1 cellular context compared by ENCODE assay signal in the genomic region with DNA sequence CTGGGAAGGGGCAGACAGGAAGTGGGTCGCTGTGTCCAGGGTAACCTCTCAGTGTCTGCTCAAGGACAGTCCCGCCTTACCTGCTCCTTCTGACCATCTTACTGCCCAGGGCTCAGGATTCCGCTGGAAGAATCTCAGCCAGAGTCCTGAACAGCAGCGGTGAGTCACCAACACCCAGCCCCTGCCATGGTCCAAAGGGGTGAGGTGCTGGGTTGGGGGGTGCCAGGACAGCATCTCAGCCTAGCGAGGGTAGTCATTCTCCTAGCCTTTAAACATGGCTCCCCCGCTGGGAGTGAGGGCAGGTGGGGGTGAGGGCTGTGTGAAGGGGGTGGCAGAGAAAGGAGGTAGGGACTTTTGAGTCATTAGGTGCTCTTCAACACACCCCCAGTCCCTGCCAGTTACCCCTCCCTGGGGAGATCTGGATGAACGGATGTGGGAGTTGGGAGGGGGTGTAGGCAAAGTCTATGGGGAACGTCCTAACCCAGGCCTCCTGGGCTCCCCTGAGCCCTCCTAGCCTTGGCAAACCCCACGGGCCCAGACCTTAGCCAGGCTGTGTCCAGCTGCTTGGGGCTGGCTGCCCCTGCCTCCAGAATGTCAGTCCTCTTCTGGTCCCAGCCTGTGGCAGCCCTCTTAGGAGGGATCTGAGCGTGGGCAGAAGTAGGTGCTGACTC.
TF ChIP-seq lines count a peak whose summit lies in the region.

No MANE protein-coding gene starts in this region.

TF ChIP-seq in H1, 55 proteins besides CTCF, POLR2A, EP300 and RAD21:
- TF ChIP-seq POLR2AphosphoS5 (IDR thresholded peaks at IDR 0.05; ENCODE audit: low read depth, low read length) (no peak), EZH2 (IDR thresholded peaks at IDR 0.05; ENCODE audit: low read depth, low read length, severe bottlenecking) (no peak), ZNF274 (IDR thresholded peaks at IDR 0.05; ENCODE audit: borderline replicate concordance, extremely low read depth, low read length) (no peak), MAX (IDR thresholded peaks at IDR 0.05) (no peak), RNF2 (IDR thresholded peaks at IDR 0.05; ENCODE audit: borderline replicate concordance, low read depth, low read length, missing control alignments, poor library complexity, severe bottlenecking) (no peak), GABPA (IDR thresholded peaks at IDR 0.05; ENCODE audit: borderline replicate concordance, insufficient read depth, low read length) (no peak), E2F6 (IDR thresholded peaks at IDR 0.05) (no peak), RBBP5 (IDR thresholded peaks at IDR 0.05; ENCODE audit: borderline replicate concordance, low read depth, low read length) (no peak), MAFK (IDR thresholded peaks at IDR 0.05; ENCODE audit: low read depth, low read length) (no peak), POU5F1 (IDR thresholded peaks at IDR 0.05; ENCODE audit: low read depth, low read length) (no peak), SP4 (IDR thresholded peaks at IDR 0.05; ENCODE audit: low read length) (no peak), CBX8 (IDR thresholded peaks at IDR 0.05; ENCODE audit: borderline replicate concordance, low read depth, low read length) (no peak), BRCA1 (IDR thresholded peaks at IDR 0.05; ENCODE audit: low read depth, low read length) (no peak), KDM5A (IDR thresholded peaks at IDR 0.05; ENCODE audit: low read length) (no peak), CBX5 (IDR thresholded peaks at IDR 0.05; ENCODE audit: low read depth, low read length) (no peak), SUZ12 (IDR thresholded peaks at IDR 0.05; ENCODE audit: low read length) (no peak), HDAC2 (IDR thresholded peaks at IDR 0.05; ENCODE audit: borderline replicate concordance in 1 of 2, low read depth in 2 of 2, low read length in 2 of 2) (no peak), GTF2F1 (IDR thresholded peaks at IDR 0.05; ENCODE audit: borderline replicate concordance, low read depth, low read length) (no peak), PHF8 (conservative IDR thresholded peaks at IDR 0.05; ENCODE audit: low read depth, low read length) (no peak)
